ENCODE assay signal across 24 cellular contexts in genomic region chr1:15436881-15437449, GRCh38. TPM values are rescaled to one million over a fixed set of nuclear protein-coding genes. Genes with fewer than 3 reads are reported as not detected.
"Had no signal": no experiment of that assay in that cellular context is flagged by ENCODE, and none has a peak within 500 bp of the region (broad histone marks: within the 10 kb centered on the region; RNA-seq: fewer than 3 reads in every experiment).

No MANE protein-coding gene starts in this region.

- H3K27ac Mint-ChIP-seq: activated B cell treated with CpG ODN at 0.5 μM for 24 hours; activated CD8-positive, alpha-beta T cell treated with anti-CD3 and anti-CD28 coated beads for 36 hours; memory B cell; stimulated activated naive CD8-positive, alpha-beta T cell treated with anti-CD3 and anti-CD28 coated beads, Interleukin-15, amount 100 ng/mL, for 72 hours had no signal

- H3K4me1 Mint-ChIP-seq: activated B cell treated with CpG ODN at 0.5 μM for 24 hours; memory B cell; stimulated activated naive CD8-positive, alpha-beta T cell treated with anti-CD3 and anti-CD28 coated beads, Interleukin-15, amount 100 ng/mL, for 72 hours had no signal

- DNase-seq: activated B cell treated with CpG ODN at 0.5 μM for 24 hours; activated CD4-positive, alpha-beta T cell treated with anti-CD3 and anti-CD28 coated beads for 48 hours; activated CD8-positive, alpha-beta T cell treated with anti-CD3 and anti-CD28 coated beads for 36 hours; activated effector memory CD4-positive, alpha-beta T cell treated with Interleukin-2 at 50 U/mL for 16 hours; activated naive CD4-positive, alpha-beta T cell treated with anti-CD3 and anti-CD28 coated beads, Interleukin-2, amount 50 U/mL, for 16 hours; activated T-cell treated with anti-CD3 and anti-CD28 coated beads, Interleukin-2, amount 50 U/mL, for 4 hours; dermis blood vessel endothelial cell; head of caudate nucleus; kidney glomerular epithelial cell; left ventricle myocardium superior; naive thymus-derived CD8-positive, alpha-beta T cell; occipital lobe; sigmoid colon; spleen; stimulated activated naive CD8-positive, alpha-beta T cell treated with anti-CD3 and anti-CD28 coated beads, Interleukin-15, amount 100 ng/mL, for 72 hours; upper lobe of right lung had no signal

- H3K36me3 ChIP-seq: sigmoid colon, thoracic aorta, upper lobe of right lung had no signal

- ATAC-seq: activated CD8-positive, alpha-beta T cell treated with anti-CD3 and anti-CD28 coated beads for 36 hours; activated T-cell treated with anti-CD3 and anti-CD28 coated beads, Interleukin-2, amount 50 U/mL, for 4 hours; left ventricle myocardium superior; naive thymus-derived CD8-positive, alpha-beta T cell; stimulated activated naive CD8-positive, alpha-beta T cell treated with anti-CD3 and anti-CD28 coated beads, Interleukin-15, amount 100 ng/mL, for 72 hours; upper lobe of right lung had no signal

- H3K9me3 Mint-ChIP-seq: activated B cell treated with CpG ODN at 0.5 μM for 24 hours; activated CD8-positive, alpha-beta T cell treated with anti-CD3 and anti-CD28 coated beads for 36 hours; activated T-cell treated with anti-CD3 and anti-CD28 coated beads, Interleukin-2, amount 50 U/mL, for 4 hours; memory B cell; naive thymus-derived CD8-positive, alpha-beta T cell; stimulated activated naive CD8-positive, alpha-beta T cell treated with anti-CD3 and anti-CD28 coated beads, Interleukin-15, amount 100 ng/mL, for 72 hours had no signal

- H3K36me3 Mint-ChIP-seq: memory B cell; naive thymus-derived CD8-positive, alpha-beta T cell had no signal

- H3K4me3 Mint-ChIP-seq: activated B cell treated with CpG ODN at 0.5 μM for 24 hours; activated CD8-positive, alpha-beta T cell treated with anti-CD3 and anti-CD28 coated beads for 36 hours; activated T-cell treated with anti-CD3 and anti-CD28 coated beads, Interleukin-2, amount 50 U/mL, for 4 hours; memory B cell; naive thymus-derived CD8-positive, alpha-beta T cell; stimulated activated naive CD8-positive, alpha-beta T cell treated with anti-CD3 and anti-CD28 coated beads, Interleukin-15, amount 100 ng/mL, for 72 hours had no signal

- H3K27me3 ChIP-seq: sigmoid colon, spleen, upper lobe of right lung had no signal

- H3K27me3 Mint-ChIP-seq: activated CD8-positive, alpha-beta T cell treated with anti-CD3 and anti-CD28 coated beads for 36 hours; stimulated activated naive CD8-positive, alpha-beta T cell treated with anti-CD3 and anti-CD28 coated beads, Interleukin-15, amount 100 ng/mL, for 72 hours had no signal

- H3K4me1 ChIP-seq: upper lobe of right lung had no signal

- H3K27ac ChIP-seq: epithelial cell of prostate, sigmoid colon, spleen, thoracic aorta, upper lobe of right lung had no signal

- H3K4me3 ChIP-seq: sigmoid colon, spleen, thoracic aorta, upper lobe of right lung had no signal

- H3K9me3 ChIP-seq: sigmoid colon, spleen, thoracic aorta, upper lobe of right lung had no signal

RNA-seq across cellular contexts. Expression of gene CTRC, which starts 1.3 kb away (rescaled TPM):
- total RNA-seq: activated CD8-positive, alpha-beta T cell treated with anti-CD3 and anti-CD28 coated beads for 36 hours; astrocyte; chondrocyte; dermis blood vessel endothelial cell; fibroblast of lung; frontal cortex; left ventricle myocardium superior; occipital lobe; pulmonary artery endothelial cell; sigmoid colon had no signal
- polyA plus RNA-seq: fibroblast of lung had no signal

RNA-seq across cellular contexts. Expression of gene CELA2A, which starts 19.6 kb away (rescaled TPM):
- total RNA-seq: activated B cell treated with CpG ODN at 0.5 μM for 24 hours; activated CD8-positive, alpha-beta T cell treated with anti-CD3 and anti-CD28 coated beads for 36 hours; astrocyte; chondrocyte; dermis blood vessel endothelial cell; fibroblast of lung; frontal cortex; left ventricle myocardium superior; naive thymus-derived CD8-positive, alpha-beta T cell; occipital lobe; pulmonary artery endothelial cell; sigmoid colon; thoracic aorta; upper lobe of right lung had no signal
- polyA plus RNA-seq: fibroblast of lung; naive thymus-derived CD8-positive, alpha-beta T cell; sigmoid colon had no signal

RNA-seq across cellular contexts. Expression of gene CELA2B, which starts 38.9 kb away (rescaled TPM):
- total RNA-seq: activated B cell treated with CpG ODN at 0.5 μM for 24 hours; activated CD8-positive, alpha-beta T cell treated with anti-CD3 and anti-CD28 coated beads for 36 hours; astrocyte; chondrocyte; dermis blood vessel endothelial cell; fibroblast of lung; frontal cortex; left ventricle myocardium superior; naive thymus-derived CD8-positive, alpha-beta T cell; occipital lobe; pulmonary artery endothelial cell; sigmoid colon; spleen; thoracic aorta; upper lobe of right lung had no signal
- polyA plus RNA-seq: fibroblast of lung; naive thymus-derived CD8-positive, alpha-beta T cell; sigmoid colon had no signal
